In genomic region chr16:17590711-17591654, GRCh38 we compare ENCODE assay signal across 12 cellular contexts.
DNase-seq lines count a peak whose midpoint lies in the region; ATAC-seq and TF ChIP-seq lines count a peak whose summit lies in the region.
"Had no signal": no experiment of that assay in that cellular context is flagged by ENCODE, and none has a peak within 500 bp of the region (broad histone marks: within the 10 kb centered on the region; RNA-seq: fewer than 3 reads in every experiment).

No MANE protein-coding gene starts in this region.

- DNase-seq in CD8-positive, alpha-beta T cell = peak in 4 of 7 experiments; percentile 9 to 49 (median 31)
- DNase-seq in T-helper 17 cell (peak in 2 of 3 donors; percentile 14 to 19), activated T-helper 1 cell treated with Interleukin-2 at 50 U/mL for 16 hours (ENCODE audit: low read depth) (peak; percentile 15), trophoblast cell (peak; percentile 81 to 93), dedifferentiated amniotic fluid mesenchymal stem cell (ENCODE audit: extremely low spot score) (no peak), amygdala (lab: John Stamatoyannopoulos, UW) (no peak)
- DNase-seq: midbrain, NCI-H187 had no signal

- H3K9me3 ChIP-seq in CD8-positive, alpha-beta T cell (ENCODE audit: low read length) = no peaks in the 10 kb centered on the region
- H3K9me3 ChIP-seq in T-helper 17 cell (ENCODE audit: control insufficient read depth, low read length, poor library complexity, severe bottlenecking) = no peaks in the 10 kb centered on the region
- no peaks in the 10 kb centered on the region for H3K9me3 ChIP-seq in trophoblast cell (ENCODE audit: insufficient read depth, low read depth, low read length)
- H3K9me3 ChIP-seq: SJCRH30 had no signal

- no peak overlapping the region for H3K27ac ChIP-seq in CD8-positive, alpha-beta T cell (ENCODE audit: low read depth, low read length)
- no peak overlapping the region for H3K27ac ChIP-seq in trophoblast cell (ENCODE audit: low read depth, low read length)
- H3K27ac ChIP-seq: gastroesophageal sphincter, SJCRH30 had no signal

- POLR2A ChIA-PET in CD8-positive, alpha-beta T cell (lab: Charles Lee) = no interaction called here

- no peak overlapping the region for H3K9ac ChIP-seq in trophoblast cell (ENCODE audit: low read length)

- H3K4me1 ChIP-seq in CD8-positive, alpha-beta T cell (ENCODE audit: insufficient read depth, low read length) = no peaks in the 10 kb centered on the region
- H3K4me1 ChIP-seq in trophoblast cell (ENCODE audit: control insufficient read depth in 1 of 2, insufficient read depth in 2 of 2, low read length in 2 of 2) = peaks cover 4 to 8% of the 10 kb centered on the region in 2 experiments
- H3K4me1 ChIP-seq: gastroesophageal sphincter, SJCRH30 had no signal

- H3K27ac Mint-ChIP-seq in CD8-positive, alpha-beta T cell = peak overlapping the region; percentile 85
- peak overlapping the region; percentile 94 for H3K27ac Mint-ChIP-seq in T-helper 17 cell

- no peak for TF ChIP-seq CTCF in CD8-positive, alpha-beta T cell (IDR thresholded peaks at IDR 0.05)

- CTCF ChIA-PET in CD8-positive, alpha-beta T cell (lab: Charles Lee) = no interaction called here

- no peak overlapping the region for H2AK5ac ChIP-seq in trophoblast cell (ENCODE audit: low read length)

- no peak overlapping the region for H3K23ac ChIP-seq in trophoblast cell (ENCODE audit: low read length)

- H2BK5ac ChIP-seq in trophoblast cell (ENCODE audit: low read depth, low read length, poor library complexity) = no peak overlapping the region

- H3K79me2 ChIP-seq in trophoblast cell (ENCODE audit: control insufficient read depth, insufficient read depth, low read length, poor library complexity) = no peaks in the 10 kb centered on the region

- no peak overlapping the region for H3K14ac ChIP-seq in trophoblast cell (ENCODE audit: low read length)

- H3K79me1 ChIP-seq in trophoblast cell (ENCODE audit: low read length) = no peaks in the 10 kb centered on the region

- peaks cover under 1% of the 10 kb centered on the region for H3K9me3 Mint-ChIP-seq in CD8-positive, alpha-beta T cell

- H3K4me1 Mint-ChIP-seq in CD8-positive, alpha-beta T cell (ENCODE audit: low read depth) = no peaks in the 10 kb centered on the region
- peaks cover 4% of the 10 kb centered on the region for H3K4me1 Mint-ChIP-seq in T-helper 17 cell

- no peaks in the 10 kb centered on the region for H3K36me3 Mint-ChIP-seq in CD8-positive, alpha-beta T cell
- H3K36me3 Mint-ChIP-seq in T-helper 17 cell (ENCODE audit: low read depth) = no peaks in the 10 kb centered on the region

- no peak overlapping the region for H2AFZ ChIP-seq in trophoblast cell (ENCODE audit: insufficient read depth, low read length, poor library complexity)

- H3K4me3 Mint-ChIP-seq in CD8-positive, alpha-beta T cell = peak overlapping the region; percentile 20
- peak overlapping the region; percentile 73 for H3K4me3 Mint-ChIP-seq in T-helper 17 cell

- H3K18ac ChIP-seq in trophoblast cell (ENCODE audit: low read length) = no peak overlapping the region

- H4K12ac ChIP-seq in trophoblast cell (ENCODE audit: low read depth, low read length) = no peak overlapping the region

- H3K4me3 ChIP-seq in CD8-positive, alpha-beta T cell (ENCODE audit: low read depth, low read length) = no peak overlapping the region
- H3K4me3 ChIP-seq in trophoblast cell (ENCODE audit: low read depth, low read length) = no peak overlapping the region
- H3K4me3 ChIP-seq: gastroesophageal sphincter, SJCRH30 had no signal

- H3K4ac ChIP-seq in trophoblast cell (ENCODE audit: low read depth, low read length) = no peak overlapping the region

- H3K36me3 ChIP-seq in CD8-positive, alpha-beta T cell (ENCODE audit: insufficient read depth, low read length) = no peaks in the 10 kb centered on the region
- no peaks in the 10 kb centered on the region for H3K36me3 ChIP-seq in trophoblast cell (ENCODE audit: control insufficient read depth in 1 of 2, insufficient read depth in 2 of 2, low read length in 2 of 2)
- H3K36me3 ChIP-seq: gastroesophageal sphincter, SJCRH30 had no signal

- intact Hi-C loops in CD8-positive, alpha-beta T cell (cut with DNase I, micrococcal nuclease) = no loop called here

- H4K91ac ChIP-seq in trophoblast cell (ENCODE audit: low read depth, low read length) = no peak overlapping the region

- peaks cover 7% of the 10 kb centered on the region for H3K27me3 Mint-ChIP-seq in CD8-positive, alpha-beta T cell (ENCODE audit: low read depth)
- H3K27me3 Mint-ChIP-seq in T-helper 17 cell = peaks cover 13% of the 10 kb centered on the region

- no CpG with 5 or more reads among the region's 9 CpGs for WGBS in trophoblast cell (ENCODE audit: extremely low coverage, insufficient coverage, insufficient read length)

- no peak overlapping the region for H2BK12ac ChIP-seq in trophoblast cell (ENCODE audit: low read length)

- H4K8ac ChIP-seq in trophoblast cell (ENCODE audit: low read depth, low read length) = no peak overlapping the region

- ATAC-seq in CD8-positive, alpha-beta T cell = peak; percentile 72
- ATAC-seq in T-helper 17 cell (peak; percentile 81), HG03095 (IDR thresholded peaks at IDR 0.05; ENCODE audit: unreplicated experiment) (no peak), GM19397 (IDR thresholded peaks at IDR 0.05; ENCODE audit: unreplicated experiment) (no peak)
- ATAC-seq: gastroesophageal sphincter had no signal

- no peak overlapping the region for H2BK120ac ChIP-seq in trophoblast cell (ENCODE audit: insufficient read depth, low read length, poor library complexity)

- H3K27me3 ChIP-seq in CD8-positive, alpha-beta T cell (ENCODE audit: insufficient read depth, low read length) = no peaks in the 10 kb centered on the region
- no peaks in the 10 kb centered on the region for H3K27me3 ChIP-seq in trophoblast cell (ENCODE audit: insufficient read depth, low read length)
- H3K27me3 ChIP-seq: gastroesophageal sphincter, SJCRH30 had no signal

- H3K4me2 ChIP-seq in trophoblast cell (ENCODE audit: low read length) = no peak overlapping the region

Comparison
In these comparisons a context has a peak if more than half of its experiments do, and no peak if none do; other contexts are left out.
1. ATAC-seq: peak in CD8-positive, alpha-beta T cell (single experiment) and T-helper 17 cell (single experiment); none in HG03095 (single experiment) and GM19397 (single experiment).
2. DNase-seq: peak in CD8-positive, alpha-beta T cell (4 of 7), T-helper 17 cell (2 of 3), activated T-helper 1 cell treated with Interleukin-2 at 50 U/mL for 16 hours (single experiment) and trophoblast cell (2 of 2); none in dedifferentiated amniotic fluid mesenchymal stem cell (single experiment) and amygdala (0 of 56).